27 cellular contexts compared by ENCODE assay signal in genomic region chr1:171863531-171863930, GRCh38.
"Had no signal": no experiment of that assay in that cellular context is flagged by ENCODE, and none has a peak within 500 bp of the region (broad histone marks: within the 10 kb centered on the region; RNA-seq: fewer than 3 reads in every experiment).

No MANE protein-coding gene starts in this region.

- DNase-seq: colonic mucosa; cortex of kidney; dermis blood vessel endothelial cell; dorsolateral prefrontal cortex; effector CD4-positive, alpha-beta T cell; effector CD8-positive, alpha-beta T cell; effector memory CD4-positive, alpha-beta T cell; effector memory CD8-positive, alpha-beta T cell; endodermal cell; erythroblast; esophagus squamous epithelium; foreskin fibroblast; foreskin melanocyte; gastrocnemius medialis; glutamatergic neuron; head of caudate nucleus; heart left ventricle; heart right ventricle had no signal

- H3K4me1 ChIP-seq: colonic mucosa, esophagus muscularis mucosa, esophagus squamous epithelium, gastrocnemius medialis, gastroesophageal sphincter had no signal

- H3K4me3 ChIP-seq: colonic mucosa, coronary artery, dorsolateral prefrontal cortex, esophagus muscularis mucosa, esophagus squamous epithelium, gastrocnemius medialis, gastroesophageal sphincter, heart left ventricle, heart right ventricle had no signal

- H3K27ac ChIP-seq: colonic mucosa, coronary artery, epithelial cell of prostate, esophagus muscularis mucosa, esophagus squamous epithelium, foreskin keratinocyte, gastrocnemius medialis, gastroesophageal sphincter, heart left ventricle, heart right ventricle had no signal

- H3K9me3 ChIP-seq: colonic mucosa, esophagus muscularis mucosa, esophagus squamous epithelium, gastrocnemius medialis, gastroesophageal sphincter, heart left ventricle, heart right ventricle had no signal

- H3K27me3 ChIP-seq: colonic mucosa, dorsolateral prefrontal cortex, esophagus muscularis mucosa, esophagus squamous epithelium, foreskin keratinocyte, gastrocnemius medialis, gastroesophageal sphincter, heart left ventricle, heart right ventricle had no signal

- H3K36me3 ChIP-seq: colonic mucosa, esophagus muscularis mucosa, esophagus squamous epithelium, gastrocnemius medialis, gastroesophageal sphincter, heart left ventricle, heart right ventricle had no signal

- FAIRE-seq: colon, endometrium, endothelial cell of umbilical vein, frontal cortex had no signal
